In genomic region chr6:81075974-81076373, GRCh38 we compare ENCODE assay signal across 9 cellular contexts.
DNase-seq lines count a peak whose midpoint lies in the region; ATAC-seq and TF ChIP-seq lines count a peak whose summit lies in the region.
"Had no signal": no experiment of that assay in that cellular context is flagged by ENCODE, and none has a peak within 500 bp of the region (broad histone marks: within the 10 kb centered on the region; RNA-seq: fewer than 3 reads in every experiment).

No MANE protein-coding gene starts in this region.

- POLR2A ChIA-PET in naive thymus-derived CD4-positive, alpha-beta T cell (lab: Charles Lee) = no interaction called here

- 51 to 56% (median 54%) methylated on average over 5 of the region's 5 CpGs for WGBS in heart left ventricle, 4 donors
- 41 to 42% methylated on average over 5 of the region's 5 CpGs for WGBS in tibial nerve, 2 donors

- no peak overlapping the region for H3K27ac Mint-ChIP-seq in naive thymus-derived CD4-positive, alpha-beta T cell
- H3K27ac Mint-ChIP-seq: activated naive CD4-positive, alpha-beta T cell treated with anti-CD3 and anti-CD28 coated beads for 36 hours had no signal

- H3K9me3 Mint-ChIP-seq in naive thymus-derived CD4-positive, alpha-beta T cell = peaks cover 0 to 10% (median 0%) of the 10 kb centered on the region in 11 donors

- 0 out of 2 replicates have a peak overlapping the region, but pooled peaks have one; percentile 25 for H2AFZ ChIP-seq in OCI-LY3 (ENCODE audit: low read depth, low read length)

- H3K27me3 Mint-ChIP-seq in naive thymus-derived CD4-positive, alpha-beta T cell = no peaks in the 10 kb centered on the region

- H3K4me2 ChIP-seq in OCI-LY3 (ENCODE audit: low read length) = no peak overlapping the region

- no peak overlapping the region for H3K4me3 Mint-ChIP-seq in naive thymus-derived CD4-positive, alpha-beta T cell
- H3K4me3 Mint-ChIP-seq: activated naive CD4-positive, alpha-beta T cell treated with anti-CD3 and anti-CD28 coated beads for 36 hours had no signal

- H3K36me3 ChIP-seq in heart left ventricle (no peaks in the 10 kb centered on the region), OCI-LY3 (replicated peaks; ENCODE audit: low read depth, low read length) (no peaks in the 10 kb centered on the region), tibial nerve (no peaks in the 10 kb centered on the region)
- no peaks in the 10 kb centered on the region for H3K36me3 ChIP-seq in naive thymus-derived CD4-positive, alpha-beta T cell (ENCODE audit: control insufficient read depth in 2 of 3, insufficient read depth in 3 of 3, low read length in 3 of 3)

- CTCF ChIA-PET in naive thymus-derived CD4-positive, alpha-beta T cell (lab: Charles Lee) = no interaction called here

- H3K9ac ChIP-seq in OCI-LY3 (ENCODE audit: low read length) = no peak overlapping the region

- peaks cover 0 to 2% (median 0%) of the 10 kb centered on the region in 7 donors for H3K4me1 Mint-ChIP-seq in naive thymus-derived CD4-positive, alpha-beta T cell

- no peak for DNase-seq in heart left ventricle
- no peak for DNase-seq in left cardiac atrium
- DNase-seq in foreskin fibroblast = peak in 1 of 2 donors; percentile 28
- no peak for DNase-seq in tibial nerve (ENCODE audit: low spot score in 2 of 2)
- no peak for DNase-seq in naive thymus-derived CD4-positive, alpha-beta T cell
- no peak for DNase-seq in GOT3 (lab: John Stamatoyannopoulos, UW)
- DNase-seq: activated naive CD4-positive, alpha-beta T cell treated with anti-CD3 and anti-CD28 coated beads for 36 hours had no signal

- H3K27ac ChIP-seq in heart left ventricle (no peak overlapping the region), OCI-LY3 (ENCODE audit: low read length) (no peak overlapping the region), tibial nerve (no peak overlapping the region)
- no peak overlapping the region for H3K27ac ChIP-seq in naive thymus-derived CD4-positive, alpha-beta T cell (ENCODE audit: low read depth, low read length)

- peak in 11 of 12 donors; percentile 21 to 52 (median 40) for TF ChIP-seq CTCF in heart left ventricle (IDR thresholded peaks at IDR 0.05)
- TF ChIP-seq CTCF in OCI-LY3 (IDR thresholded peaks at IDR 0.05; ENCODE audit: low read depth, low read length) = peak; percentile 60
- TF ChIP-seq CTCF in foreskin fibroblast (IDR thresholded peaks at IDR 0.05; ENCODE audit: low read depth, low read length) = peak; percentile 58
- TF ChIP-seq CTCF in tibial nerve (IDR thresholded peaks at IDR 0.05) = peak in 3 of 5 experiments; percentile 15 to 48 (median 41)

- intact Hi-C loops in heart left ventricle (cut with DNase I) (no loop called here), left cardiac atrium (cut with DNase I) (no loop called here)
- intact Hi-C loops in naive thymus-derived CD4-positive, alpha-beta T cell (cut with micrococcal nuclease) = no loop called here

- no peaks in the 10 kb centered on the region for H4K20me1 ChIP-seq in OCI-LY3 (ENCODE audit: insufficient read depth, low read length)

- no peaks in the 10 kb centered on the region for H3K36me3 Mint-ChIP-seq in naive thymus-derived CD4-positive, alpha-beta T cell

- no peak for TF ChIP-seq EP300 in tibial nerve (IDR thresholded peaks at IDR 0.05)

- H3K79me2 ChIP-seq in OCI-LY3 (ENCODE audit: low read length) = no peaks in the 10 kb centered on the region

- no peak overlapping the region for H3K4me3 ChIP-seq in heart left ventricle
- H3K4me3 ChIP-seq in OCI-LY3 (ENCODE audit: low read length) = no peak overlapping the region
- no peak overlapping the region for H3K4me3 ChIP-seq in foreskin fibroblast (ENCODE audit: low read depth in 1 of 2, low read length in 2 of 2)
- no peak overlapping the region for H3K4me3 ChIP-seq in tibial nerve
- H3K4me3 ChIP-seq in naive thymus-derived CD4-positive, alpha-beta T cell (ENCODE audit: low read length) = no peak overlapping the region

- TF ChIP-seq POLR2A in heart left ventricle (IDR thresholded peaks at IDR 0.05) (no peak), tibial nerve (IDR thresholded peaks at IDR 0.05) (no peak)

- H3K27me3 ChIP-seq in heart left ventricle = no peaks in the 10 kb centered on the region
- H3K27me3 ChIP-seq in OCI-LY3 (ENCODE audit: low read depth, low read length) = no peaks in the 10 kb centered on the region
- H3K27me3 ChIP-seq in tibial nerve = no peaks in the 10 kb centered on the region
- H3K27me3 ChIP-seq in naive thymus-derived CD4-positive, alpha-beta T cell (ENCODE audit: control insufficient read depth in 2 of 2, insufficient read depth in 2 of 2, low read length in 2 of 2) = no peaks in the 10 kb centered on the region

- ATAC-seq in heart left ventricle (no peak), left cardiac atrium (no peak), esophagus mucosa (no peak)
- ATAC-seq in naive thymus-derived CD4-positive, alpha-beta T cell = no peak

- H3K4me1 ChIP-seq in heart left ventricle (no peaks in the 10 kb centered on the region), OCI-LY3 (ENCODE audit: low read length) (no peaks in the 10 kb centered on the region), tibial nerve (no peaks in the 10 kb centered on the region)
- no peaks in the 10 kb centered on the region for H3K4me1 ChIP-seq in naive thymus-derived CD4-positive, alpha-beta T cell (ENCODE audit: control insufficient read depth in 2 of 2, insufficient read depth in 2 of 2, low read length in 2 of 2)

- no peaks in the 10 kb centered on the region for H3K9me3 ChIP-seq in heart left ventricle
- no peaks in the 10 kb centered on the region for H3K9me3 ChIP-seq in OCI-LY3 (ENCODE audit: insufficient read depth, low read length)
- H3K9me3 ChIP-seq in tibial nerve = no peaks in the 10 kb centered on the region
- H3K9me3 ChIP-seq in naive thymus-derived CD4-positive, alpha-beta T cell (ENCODE audit: control insufficient read depth in 2 of 3, low read length in 3 of 3) = no peaks in the 10 kb centered on the region
